Comparison of ENCODE assay signal across 14 cellular contexts in the genomic region with DNA sequence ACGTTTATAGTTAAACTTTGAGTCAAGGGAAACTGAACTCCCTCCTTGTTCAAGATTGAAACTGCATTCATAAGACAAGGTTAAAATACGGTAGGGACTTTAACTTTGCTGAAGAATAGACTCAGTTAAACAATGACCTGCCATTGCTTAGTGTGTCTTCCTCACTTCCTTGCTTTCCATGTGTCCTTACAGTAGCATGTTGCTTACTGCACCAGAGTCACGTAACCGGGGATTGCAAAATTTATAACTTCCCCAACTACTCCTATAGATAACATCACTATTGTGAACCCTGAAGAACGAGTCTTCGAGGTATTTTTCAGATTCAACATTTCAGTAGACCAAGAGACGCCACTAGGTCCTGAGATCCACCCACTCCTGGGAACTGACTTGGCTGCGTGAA. TPM values are rescaled to one million over a fixed set of nuclear protein-coding genes. Genes with fewer than 3 reads are reported as not detected.
DNase-seq lines count a peak whose midpoint lies in the region; ATAC-seq, FAIRE-seq and TF ChIP-seq lines count a peak whose summit lies in the region.
"Not testable (repeated sequence)": the region's sequence is repeated elsewhere in the genome, so short reads cannot be mapped to it uniquely, and the experiment has no call there.
"Had no signal": no experiment of that assay in that cellular context is flagged by ENCODE, and none has a peak within 500 bp of the region (broad histone marks: within the 10 kb centered on the region; RNA-seq: fewer than 3 reads in every experiment).

No MANE protein-coding gene starts in this region.

- not testable (repeated sequence) for H3K4me1 Mint-ChIP-seq in naive thymus-derived CD4-positive, alpha-beta T cell

- TF ChIP-seq EP300 in GM12878 (IDR thresholded peaks at IDR 0.05; ENCODE audit: borderline replicate concordance in 1 of 2, control insufficient read depth in 1 of 2, low read depth in 2 of 2, low read length in 2 of 2); upper lobe of left lung (IDR thresholded peaks at IDR 0.05): not testable (repeated sequence)

- H3K36me3 ChIP-seq in GM12878 (ENCODE audit: control insufficient read depth in 2 of 2, insufficient read depth in 2 of 2, low read length in 1 of 2); keratinocyte (ENCODE audit: control insufficient read depth in 2 of 2, extremely low read depth in 1 of 2, insufficient read depth in 2 of 2, low read length in 2 of 2); right lobe of liver; naive thymus-derived CD4-positive, alpha-beta T cell (ENCODE audit: control insufficient read depth in 2 of 3, insufficient read depth in 3 of 3, low read length in 3 of 3); upper lobe of left lung: not testable (repeated sequence)

- dilution Hi-C loops in keratinocyte (cut with MboI; ENCODE audit: extremely low pct_ligation_motif_present, low sequenced_read_pairs) = not testable (repeated sequence)

- DNase-seq in GM12891 (ENCODE audit: insufficient read length, low spot score); GM12878 (ENCODE audit: low read depth, low spot score); keratinocyte (ENCODE audit: low read depth, low spot score); right lobe of liver; naive thymus-derived CD4-positive, alpha-beta T cell; upper lobe of left lung: not testable (repeated sequence)

- H3K36me3 Mint-ChIP-seq in naive thymus-derived CD4-positive, alpha-beta T cell = not testable (repeated sequence)

- CTCF ChIA-PET in GM12878 (lab: Yijun Ruan, JAX); naive thymus-derived CD4-positive, alpha-beta T cell (lab: Charles Lee): not testable (repeated sequence)

- TF ChIP-seq POLR2A in GM12891 (IDR thresholded peaks at IDR 0.05; ENCODE audit: low read depth, low read length); GM12878 (IDR thresholded peaks at IDR 0.05; ENCODE audit: low read depth, low read length); right lobe of liver (IDR thresholded peaks at IDR 0.05); upper lobe of left lung (IDR thresholded peaks at IDR 0.05): not testable (repeated sequence)

- not testable (repeated sequence) for H3K27me3 ChIP-seq in GM12878 (replicated peaks in 1 of 2; ENCODE audit: control insufficient read depth in 2 of 2, insufficient read depth in 2 of 2, low read length in 1 of 2); keratinocyte (ENCODE audit: control insufficient read depth, extremely low read depth, insufficient read depth, low read length); right lobe of liver; naive thymus-derived CD4-positive, alpha-beta T cell (ENCODE audit: control insufficient read depth in 2 of 2, insufficient read depth in 2 of 2, low read length in 2 of 2); upper lobe of left lung

- not testable (repeated sequence) for H3K27ac Mint-ChIP-seq in naive thymus-derived CD4-positive, alpha-beta T cell

- not testable (repeated sequence) for H3K9ac ChIP-seq in GM12878 (ENCODE audit: control insufficient read depth, insufficient read depth, low read length); keratinocyte (ENCODE audit: control insufficient read depth, extremely low read depth, insufficient read depth, low read length)

- not testable (repeated sequence) for H4K20me1 ChIP-seq in GM12878 (ENCODE audit: control insufficient read depth, insufficient read depth); keratinocyte (ENCODE audit: control insufficient read depth, extremely low read depth, insufficient read depth, low read length)

- in situ Hi-C loops in GM12878 (cut with MboI) = not testable (repeated sequence)

- TF ChIP-seq CTCF in GM12878 (IDR thresholded peaks at IDR 0.05 in 2 of 3, conservative IDR thresholded peaks at IDR 0.05 in 1 of 3; ENCODE audit: control insufficient read depth in 2 of 3, extremely low read depth in 1 of 3, insufficient read depth in 1 of 3, low read depth in 3 of 3, low read length in 3 of 3); keratinocyte (optimal IDR thresholded peaks at IDR 0.05 in 1 of 3, IDR thresholded peaks at IDR 0.05 in 1 of 3, conservative IDR thresholded peaks at IDR 0.05 in 1 of 3; ENCODE audit: extremely low read depth in 1 of 3, insufficient read depth in 2 of 3, low read length in 3 of 3); right lobe of liver (IDR thresholded peaks at IDR 0.05); upper lobe of left lung (IDR thresholded peaks at IDR 0.05): not testable (repeated sequence)

- not testable (repeated sequence) for H3K9me3 Mint-ChIP-seq in naive thymus-derived CD4-positive, alpha-beta T cell

- FAIRE-seq in GM12891 (lab: Jason Lieb, UNC) (peak; percentile 85), GM12878 (lab: Jason Lieb, UNC) (peak; percentile 27), keratinocyte (lab: Jason Lieb, UNC) (peak; percentile 51)

- not testable (repeated sequence) for H3K4me2 ChIP-seq in GM12878 (ENCODE audit: control insufficient read depth, insufficient read depth); keratinocyte (ENCODE audit: control insufficient read depth, extremely low read depth, insufficient read depth, low read depth, low read length)

- BruUV-seq in GM12878 (replicated peaks; lab: Mats Ljungman, UMichigan) = not testable (repeated sequence)

- POLR2A ChIA-PET in GM12878 (lab: Charles Lee); naive thymus-derived CD4-positive, alpha-beta T cell (lab: Charles Lee): not testable (repeated sequence)

- intact Hi-C loops in GM12878 (cut with micrococcal nuclease; ENCODE audit: unreplicated experiment); right lobe of liver (cut with DNase I); naive thymus-derived CD4-positive, alpha-beta T cell (cut with micrococcal nuclease): not testable (repeated sequence)

- not testable (repeated sequence) for TF ChIP-seq RAD21 in GM12878 (IDR thresholded peaks at IDR 0.05; ENCODE audit: insufficient read depth, low read depth, low read length)

- not testable (repeated sequence) for H2AFZ ChIP-seq in GM12878 (ENCODE audit: control insufficient read depth, low read depth, low read length); keratinocyte (ENCODE audit: control insufficient read depth, low read length)

- H3K9me3 ChIP-seq in GM12878 (replicated peaks; ENCODE audit: control insufficient read depth, insufficient read depth, low read length); keratinocyte (ENCODE audit: control insufficient read depth, low read depth, low read length); right lobe of liver; naive thymus-derived CD4-positive, alpha-beta T cell (ENCODE audit: control insufficient read depth in 2 of 3, low read length in 3 of 3); upper lobe of left lung: not testable (repeated sequence)

- 33% methylated on average over 3 of the region's 8 CpGs for WGBS in GM12878 (ENCODE audit: insufficient coverage, insufficient replicate concordance, low lambda C conversion rate, missing lambda C conversion rate)
- no CpG with 5 or more reads among the region's 8 CpGs for WGBS in right lobe of liver (ENCODE audit: insufficient coverage, low coverage, low lambda C conversion rate, missing lambda C conversion rate)
- WGBS in upper lobe of left lung, 2 donors = no CpG with 5 or more reads among the region's 8 CpGs

- not testable (repeated sequence) for H3K4me3 Mint-ChIP-seq in naive thymus-derived CD4-positive, alpha-beta T cell

- not testable (repeated sequence) for H3K9me1 ChIP-seq in keratinocyte (ENCODE audit: control insufficient read depth, extremely low read depth, insufficient read depth, low read length)

- SMC1A ChIA-PET in GM12878 (lab: Charles Lee; ENCODE audit: uncharacterized antibody, unreplicated experiment) = not testable (repeated sequence)

- H3K4me1 ChIP-seq in GM12878 (ENCODE audit: control insufficient read depth, insufficient read depth, low read length); keratinocyte (ENCODE audit: control insufficient read depth, extremely low read depth, insufficient read depth, low read length); right lobe of liver; naive thymus-derived CD4-positive, alpha-beta T cell (ENCODE audit: control insufficient read depth in 2 of 2, insufficient read depth in 2 of 2, low read length in 2 of 2); upper lobe of left lung: not testable (repeated sequence)

- peaks cover 0 to 18% (median 0%) of the 10 kb centered on the region in 5 donors for H3K27me3 Mint-ChIP-seq in naive thymus-derived CD4-positive, alpha-beta T cell

- not testable (repeated sequence) for H3K4me3 ChIP-seq in GM12878; keratinocyte (ENCODE audit: control insufficient read depth in 2 of 3, extremely low read depth in 1 of 3, insufficient read depth in 2 of 3, low read depth in 1 of 3, low read length in 3 of 3); right lobe of liver; naive thymus-derived CD4-positive, alpha-beta T cell (ENCODE audit: low read length); upper lobe of left lung

- not testable (repeated sequence) for H3K27ac ChIP-seq in GM12878 (ENCODE audit: control insufficient read depth, insufficient read depth); keratinocyte (ENCODE audit: control insufficient read depth, insufficient read depth, low read length); right lobe of liver; naive thymus-derived CD4-positive, alpha-beta T cell (ENCODE audit: low read depth, low read length); upper lobe of left lung

- H3K79me2 ChIP-seq in GM12878 (ENCODE audit: control insufficient read depth, insufficient read depth, low read length); keratinocyte (ENCODE audit: control insufficient read depth, insufficient read depth, low read length): not testable (repeated sequence)

- ATAC-seq in GM12878 = peak; percentile 82
- ATAC-seq in right lobe of liver = peak in 3 of 4 donors; percentile 33 to 61 (median 56)
- peak; percentile 89 for ATAC-seq in naive thymus-derived CD4-positive, alpha-beta T cell
- ATAC-seq in upper lobe of left lung (ENCODE audit: low FRiP score in 2 of 2) = peak; percentile 49 to 68

- RAD21 ChIA-PET in GM12878 (lab: Charles Lee; ENCODE audit: unreplicated experiment) = not testable (repeated sequence)

RNA-seq across cellular contexts. Expression of a gene that starts 22.1 kb away (rescaled TPM):
- polyA plus RNA-seq in GM12891 (2012; ENCODE audit: low read depth, missing spikeins) = not detected
- total RNA-seq in GM12878 (2013; cell fraction: nucleolus; rRNA removed) = not detected in 2 replicates
- total RNA-seq in GM12878 (2014; rRNA removed) = 0.05 TPM in 1 of 2 replicates, not detected in the other
- total RNA-seq in GM12878 (2014; rRNA removed; fragmentation: Illumina TruSeq; extraction: Trizol) = not detected in 2 replicates
- 0.10 TPM in 1 of 2 replicates, not detected in the other for total RNA-seq in GM12878 (2021)
- not detected for polyA plus RNA-seq in GM12878 (2011; ENCODE audit: low read depth)
- polyA plus RNA-seq in GM12878 (2011; rRNA removed) = not detected in 2 replicates
- not detected in 2 replicates for polyA plus RNA-seq in GM12878 (2011; cell fraction: cytosol; rRNA removed)
- polyA plus RNA-seq in GM12878 (2011; cell fraction: nucleus; rRNA removed) = 0.06 TPM in 1 of 2 replicates, not detected in the other
- not detected in 2 replicates for polyA plus RNA-seq in GM12878 (2012)
- polyA plus RNA-seq in GM12878 (2014; fragmentation: Illumina TruSeq; extraction: Trizol) = not detected in 2 replicates
- not detected for polyA plus RNA-seq in GM12878 (2014; fragmentation: Nextera tagmentation; extraction: Ambion mirVana)
- not detected in 2 replicates for polyA plus RNA-seq in GM12878 (2014; rRNA removed)
- under 1 TPM in 1 of 2 experiments, not detected in 1; 0.09 TPM for polyA plus RNA-seq in GM12878 (2016; fragmentation: Nextera tagmentation; extraction: Ambion mirVana)
- 0.10 TPM in 1 of 2 replicates, not detected in the other for polyA minus RNA-seq in GM12878 (2011; rRNA and poly(A)+ RNA removed)
- not detected in 2 replicates for polyA minus RNA-seq in GM12878 (2011; cell fraction: cytosol; rRNA and poly(A)+ RNA removed)
- polyA minus RNA-seq in GM12878 (2011; cell fraction: nucleus; rRNA and poly(A)+ RNA removed) = not detected in 2 replicates
- polyA plus RNA-seq in keratinocyte = not detected in 3 replicates
- polyA plus RNA-seq in keratinocyte (2011; ENCODE audit: low read depth) = not detected
- not detected in 2 replicates for polyA plus RNA-seq in keratinocyte (2011; cell fraction: cytosol; rRNA removed)
- not detected in 2 replicates for polyA plus RNA-seq in keratinocyte (2011; cell fraction: nucleus; rRNA removed)
- polyA plus RNA-seq in keratinocyte (2012; ENCODE audit: low replicate concordance) = not detected in 2 replicates
- polyA minus RNA-seq in keratinocyte = not detected in 3 replicates
- not detected for polyA minus RNA-seq in keratinocyte (2011; cell fraction: cytosol; rRNA and poly(A)+ RNA removed)
- not detected in 2 replicates for polyA minus RNA-seq in keratinocyte (2011; cell fraction: nucleus; rRNA and poly(A)+ RNA removed)
- total RNA-seq in right lobe of liver = 100 to 1,000 TPM in 1 of 6 experiments, 10 to 100 TPM in 5; 17.6 to 127 (median 31.2) TPM
- 100 to 1,000 TPM in 1 of 5 experiments, 10 to 100 TPM in 1, 1 to 10 TPM in 2, not detected in 1; 1.5 to 190 (median 9.3) TPM for total RNA-seq in naive thymus-derived CD4-positive, alpha-beta T cell
- under 1 TPM; 0.58 to 0.83 TPM for polyA plus RNA-seq in naive thymus-derived CD4-positive, alpha-beta T cell
- 100 to 1,000 TPM in 2 of 6 donors, 10 to 100 TPM in 4; 20.8 to 237 (median 82.8) TPM for total RNA-seq in upper lobe of left lung
- total RNA-seq: Caco-2; CD4-positive, CD25-positive, alpha-beta regulatory T cell; GM23248; H1; H7 had no signal
- polyA plus RNA-seq: AG04450, GM23248, H1 had no signal

RNA-seq across cellular contexts. Expression of a gene that starts 47.4 kb away (rescaled TPM):
- polyA plus RNA-seq in GM12891 (2012; ENCODE audit: low read depth, missing spikeins) = 0.71 TPM
- 16.8 and 21.0 TPM in 2 replicates for total RNA-seq in GM12878 (2013; cell fraction: nucleolus; rRNA removed)
- total RNA-seq in GM12878 (2014; rRNA removed) (0.65 and 0.96 TPM in 2 replicates), GM12878 (2014; rRNA removed; fragmentation: Illumina TruSeq; extraction: Trizol) (0.18 and 0.36 TPM in 2 replicates), GM12878 (2021) (1.6 and 1.8 TPM in 2 replicates), right lobe of liver (1 to 10 TPM in 4 of 6 experiments, under 1 TPM in 2; 0.59 to 3.1 (median 1.6) TPM), upper lobe of left lung (10 to 100 TPM; 10.8 to 37.7 (median 15.9) TPM)
- 0.81 TPM for polyA plus RNA-seq in GM12878 (2011; ENCODE audit: low read depth)
- polyA plus RNA-seq in GM12878 (2011; rRNA removed) (0.06 and 0.18 TPM in 2 replicates), GM12878 (2014; fragmentation: Illumina TruSeq; extraction: Trizol) (0.12 and 0.16 TPM in 2 replicates), GM12878 (2014; fragmentation: Nextera tagmentation; extraction: Ambion mirVana) (under 1 TPM; 0.05 to 0.09 TPM), GM12878 (2014; rRNA removed) (1.2 and 1.5 TPM in 2 replicates), GM12878 (2016; fragmentation: Nextera tagmentation; extraction: Ambion mirVana) (1 to 10 TPM; 8.5 to 8.8 TPM), keratinocyte (0.26 to 0.31 TPM (median 0.27 TPM) in 3 replicates)
- 0.42 and 0.64 TPM in 2 replicates for polyA plus RNA-seq in GM12878 (2011; cell fraction: cytosol; rRNA removed)
- 2.0 and 4.2 TPM in 2 replicates for polyA plus RNA-seq in GM12878 (2011; cell fraction: nucleus; rRNA removed)
- 1.1 and 1.4 TPM in 2 replicates for polyA plus RNA-seq in GM12878 (2012)
- 0.15 and 0.41 TPM in 2 replicates for polyA minus RNA-seq in GM12878 (2011; rRNA and poly(A)+ RNA removed)
- 0.94 TPM in 1 of 2 replicates, not detected in the other for polyA minus RNA-seq in GM12878 (2011; cell fraction: cytosol; rRNA and poly(A)+ RNA removed)
- polyA minus RNA-seq in GM12878 (2011; cell fraction: nucleus; rRNA and poly(A)+ RNA removed) = 1.1 and 5.1 TPM in 2 replicates
- 5.5 TPM for polyA plus RNA-seq in keratinocyte (2011; ENCODE audit: low read depth)
- 0.09 and 0.10 TPM in 2 replicates for polyA plus RNA-seq in keratinocyte (2011; cell fraction: cytosol; rRNA removed)
- polyA plus RNA-seq in keratinocyte (2011; cell fraction: nucleus; rRNA removed) = 0.33 and 0.51 TPM in 2 replicates
- polyA plus RNA-seq in keratinocyte (2012; ENCODE audit: low replicate concordance) = 0.60 and 8.0 TPM in 2 replicates
- polyA minus RNA-seq in keratinocyte = 0.58 to 0.66 TPM in 2 of 3 replicates, not detected in the other
- polyA minus RNA-seq in keratinocyte (2011; cell fraction: cytosol; rRNA and poly(A)+ RNA removed) = 0.77 TPM
- 0.62 and 0.74 TPM in 2 replicates for polyA minus RNA-seq in keratinocyte (2011; cell fraction: nucleus; rRNA and poly(A)+ RNA removed)
- 1 to 10 TPM in 1 of 5 experiments, under 1 TPM in 4; 0.32 to 3.5 (median 0.89) TPM for total RNA-seq in naive thymus-derived CD4-positive, alpha-beta T cell
- not detected for polyA plus RNA-seq in naive thymus-derived CD4-positive, alpha-beta T cell
- total RNA-seq: CD4-positive, CD25-positive, alpha-beta regulatory T cell; GM23248; H7 had no signal
- polyA plus RNA-seq: CD4-positive, CD25-positive, alpha-beta regulatory T cell had no signal

RNA-seq across cellular contexts. Expression of a gene that starts 59.3 kb away (rescaled TPM):
- polyA plus RNA-seq in GM12891 (2012; ENCODE audit: low read depth, missing spikeins) = not detected
- total RNA-seq in GM12878 (2013; cell fraction: nucleolus; rRNA removed) = not detected in 2 replicates
- total RNA-seq in GM12878 (2014; rRNA removed) = not detected in 2 replicates
- total RNA-seq in GM12878 (2014; rRNA removed; fragmentation: Illumina TruSeq; extraction: Trizol) = not detected in 2 replicates
- total RNA-seq in GM12878 (2021) = not detected in 2 replicates
- not detected for polyA plus RNA-seq in GM12878 (2011; ENCODE audit: low read depth)
- polyA plus RNA-seq in GM12878 (2011; rRNA removed) = not detected in 2 replicates
- polyA plus RNA-seq in GM12878 (2011; cell fraction: cytosol; rRNA removed) = not detected in 2 replicates
- not detected in 2 replicates for polyA plus RNA-seq in GM12878 (2011; cell fraction: nucleus; rRNA removed)
- polyA plus RNA-seq in GM12878 (2012) = not detected in 2 replicates
- polyA plus RNA-seq in GM12878 (2014; fragmentation: Illumina TruSeq; extraction: Trizol) = not detected in 2 replicates
- polyA plus RNA-seq in GM12878 (2014; fragmentation: Nextera tagmentation; extraction: Ambion mirVana) = not detected
- not detected in 2 replicates for polyA plus RNA-seq in GM12878 (2014; rRNA removed)
- not detected for polyA plus RNA-seq in GM12878 (2016; fragmentation: Nextera tagmentation; extraction: Ambion mirVana)
- polyA minus RNA-seq in GM12878 (2011; rRNA and poly(A)+ RNA removed) = not detected in 2 replicates
- polyA minus RNA-seq in GM12878 (2011; cell fraction: cytosol; rRNA and poly(A)+ RNA removed) = not detected in 2 replicates
- not detected in 2 replicates for polyA minus RNA-seq in GM12878 (2011; cell fraction: nucleus; rRNA and poly(A)+ RNA removed)
- not detected in 3 replicates for polyA plus RNA-seq in keratinocyte
- polyA plus RNA-seq in keratinocyte (2011; ENCODE audit: low read depth) = not detected
- not detected in 2 replicates for polyA plus RNA-seq in keratinocyte (2011; cell fraction: cytosol; rRNA removed)
- not detected in 2 replicates for polyA plus RNA-seq in keratinocyte (2011; cell fraction: nucleus; rRNA removed)
- not detected in 2 replicates for polyA plus RNA-seq in keratinocyte (2012; ENCODE audit: low replicate concordance)
- polyA minus RNA-seq in keratinocyte = not detected in 3 replicates
- polyA minus RNA-seq in keratinocyte (2011; cell fraction: cytosol; rRNA and poly(A)+ RNA removed) = not detected
- not detected in 2 replicates for polyA minus RNA-seq in keratinocyte (2011; cell fraction: nucleus; rRNA and poly(A)+ RNA removed)
- 10 to 100 TPM in 1 of 6 experiments, 1 to 10 TPM in 5; 1.7 to 14.3 (median 3.6) TPM for total RNA-seq in right lobe of liver
- 1 to 10 TPM in 1 of 5 experiments, under 1 TPM in 1, not detected in 3; 0.85 to 4.1 TPM for total RNA-seq in naive thymus-derived CD4-positive, alpha-beta T cell
- polyA plus RNA-seq in naive thymus-derived CD4-positive, alpha-beta T cell = not detected
- 10 to 100 TPM in 5 of 6 donors, 1 to 10 TPM in 1; 6.3 to 59.2 (median 20.4) TPM for total RNA-seq in upper lobe of left lung
- total RNA-seq: B cell; Caco-2; CD4-positive, CD25-positive, alpha-beta regulatory T cell; CD8-positive, alpha-beta T cell; GM23248; H1; H7 had no signal
- polyA plus RNA-seq: AG04450; CD4-positive, CD25-positive, alpha-beta regulatory T cell; GM23248; H1 had no signal
